ENCODE assay signal across 34 cellular contexts in the genomic region with DNA sequence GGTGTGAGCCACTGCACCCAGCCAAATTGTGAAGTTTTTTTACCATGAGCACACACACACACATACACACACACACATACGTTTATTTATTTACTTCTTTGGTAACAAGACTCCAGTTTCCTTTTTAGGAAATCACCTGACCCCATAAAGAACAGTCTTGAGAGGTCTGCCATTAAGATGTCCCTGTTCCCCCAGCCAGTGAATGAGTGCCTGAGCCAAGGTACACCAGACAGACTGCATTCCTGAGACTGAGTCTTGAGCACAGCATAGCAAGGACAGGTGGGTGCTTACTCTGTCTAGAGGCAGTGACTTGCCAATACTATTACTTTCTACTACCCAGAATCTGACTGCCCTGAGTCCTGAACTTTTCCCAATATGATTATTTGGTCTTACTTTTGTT.
A peak's percentile ranks its signal among the peaks of the same experiment; 100 is the strongest.
DNase-seq lines count a peak whose midpoint lies in the region; ATAC-seq and TF ChIP-seq lines count a peak whose summit lies in the region.
"Had no signal": no experiment of that assay in that cellular context is flagged by ENCODE, and none has a peak within 500 bp of the region (broad histone marks: within the 10 kb centered on the region; RNA-seq: fewer than 3 reads in every experiment).

No MANE protein-coding gene starts in this region.

- H3K4me3 Mint-ChIP-seq in stimulated activated memory B cell treated with anti-CD40 and anti-IgM and Interleukin-4, amounts not matched to agents 10 μg/mL and 1 μg/mL and 100 μg/mL, for 72 hours, result no peak overlapping the region
- H3K4me3 Mint-ChIP-seq: activated CD4-positive, alpha-beta memory T cell treated with anti-CD3 and anti-CD28 coated beads for 36 hours; activated T-helper 1 cell treated with anti-CD3 and anti-CD28 coated beads, Interleukin-12 subunit alpha, Interleukin-12 subunit beta, Interleukin-2, Interleukin-4 antibody, amounts not matched to agents 30 ng/mL and 10 ng/mL and 1 ng/mL, durations not matched to agents 14 hours and 24 hours and 36 hours; CD8-positive, alpha-beta memory T cell; dendritic cell treated with granulocyte-macrophage colony-stimulating factor and Interleukin-4, amounts not matched to agents 40 ng/mL and 50 ng/mL, for 4 days; endodermal cell; IgD-negative memory B cell; nephron progenitor cell had no signal

- ATAC-seq in stimulated activated memory B cell treated with anti-CD40 and anti-IgM and Interleukin-4, amounts not matched to agents 10 μg/mL and 1 μg/mL and 100 μg/mL, for 72 hours, result peak; percentile 28
- no peak for ATAC-seq in heart left ventricle
- ATAC-seq: body of pancreas, esophagus mucosa, left cardiac atrium had no signal

- H3K4me3 ChIP-seq in LNCaP clone FGC (ENCODE audit: low read depth, low read length) (no peak overlapping the region), heart left ventricle (no peak overlapping the region)
- H3K4me3 ChIP-seq: adrenal gland, body of pancreas, GM23248, ovary, uterus had no signal

- TF ChIP-seq CTCF in LNCaP clone FGC (IDR thresholded peaks at IDR 0.05; ENCODE audit: control insufficient read depth, extremely low read depth, insufficient read depth) (no peak), heart left ventricle (IDR thresholded peaks at IDR 0.05) (no peak)

- H3K27ac ChIP-seq in heart left ventricle, result no peak overlapping the region
- H3K27ac ChIP-seq: adrenal gland, body of pancreas, GM23248, ovary, uterus had no signal

- no peaks in the 10 kb centered on the region for H3K4me1 ChIP-seq in heart left ventricle
- H3K4me1 ChIP-seq: adrenal gland, body of pancreas, uterus had no signal

- peaks cover 0 to 4% (median 0%) of the 10 kb centered on the region in 9 donors for H3K27me3 ChIP-seq in heart left ventricle
- H3K27me3 ChIP-seq: adrenal gland, body of pancreas, ovary, uterus had no signal

- no peak overlapping the region for H3K27ac Mint-ChIP-seq in stimulated activated memory B cell treated with anti-CD40 and anti-IgM and Interleukin-4, amounts not matched to agents 10 μg/mL and 1 μg/mL and 100 μg/mL, for 72 hours
- H3K27ac Mint-ChIP-seq: activated CD4-positive, alpha-beta memory T cell treated with anti-CD3 and anti-CD28 coated beads for 36 hours; activated T-helper 1 cell treated with anti-CD3 and anti-CD28 coated beads, Interleukin-12 subunit alpha, Interleukin-12 subunit beta, Interleukin-2, Interleukin-4 antibody, amounts not matched to agents 30 ng/mL and 10 ng/mL and 1 ng/mL, durations not matched to agents 14 hours and 24 hours and 36 hours; CD8-positive, alpha-beta memory T cell; dendritic cell treated with granulocyte-macrophage colony-stimulating factor and Interleukin-4, amounts not matched to agents 40 ng/mL and 50 ng/mL, for 4 days; endodermal cell; IgD-negative memory B cell; nephron progenitor cell had no signal

- DNase-seq in DMS79 treated with DMSO at 0.1 percent for 48 hours (lab: John Stamatoyannopoulos, UW) (peak; percentile 23), LNCaP clone FGC (ENCODE audit: low read depth) (peak; percentile 63), iPS-NIHi11 (ENCODE audit: low spot score) (peak; percentile 57), 8988T (no peak), heart left ventricle (no peak), NCI-H146 (lab: John Stamatoyannopoulos, UW) (no peak)
- DNase-seq: activated CD4-positive, alpha-beta memory T cell treated with anti-CD3 and anti-CD28 coated beads for 36 hours; activated CD4-positive, alpha-beta T cell treated with anti-CD3 and anti-CD28 coated beads for 1 hour; activated CD8-positive, alpha-beta memory T cell treated with anti-CD3 and anti-CD28 coated beads, Interleukin-2, amount 50 U/mL, for 4 hours; activated naive CD4-positive, alpha-beta T cell treated with Interleukin-2 at 50 U/mL for 16 hours; adrenal gland; body of pancreas; CD8-positive, alpha-beta memory T cell; endodermal cell; GM23248; head of caudate nucleus; left cardiac atrium; NCI-H1092; NCI-H1930; NCI-H526; nephron progenitor cell; OCI-M1; ovary; retina; SK-N-SH; small intestine; stimulated activated naive CD4-positive, alpha-beta T cell; T-helper 2 cell; uterus had no signal

- no peaks in the 10 kb centered on the region for H3K36me3 ChIP-seq in heart left ventricle
- H3K36me3 ChIP-seq: adrenal gland, ovary, uterus had no signal

- H3K27me3 Mint-ChIP-seq in stimulated activated memory B cell treated with anti-CD40 and anti-IgM and Interleukin-4, amounts not matched to agents 10 μg/mL and 1 μg/mL and 100 μg/mL, for 72 hours, result no peaks in the 10 kb centered on the region
- H3K27me3 Mint-ChIP-seq: dendritic cell treated with granulocyte-macrophage colony-stimulating factor and Interleukin-4, amounts not matched to agents 40 ng/mL and 50 ng/mL, for 4 days had no signal

- no peaks in the 10 kb centered on the region for H3K4me1 Mint-ChIP-seq in stimulated activated memory B cell treated with anti-CD40 and anti-IgM and Interleukin-4, amounts not matched to agents 10 μg/mL and 1 μg/mL and 100 μg/mL, for 72 hours
- H3K4me1 Mint-ChIP-seq: CD8-positive, alpha-beta memory T cell; endodermal cell had no signal

- H3K36me3 Mint-ChIP-seq in stimulated activated memory B cell treated with anti-CD40 and anti-IgM and Interleukin-4, amounts not matched to agents 10 μg/mL and 1 μg/mL and 100 μg/mL, for 72 hours, result no peaks in the 10 kb centered on the region
- H3K36me3 Mint-ChIP-seq: activated CD4-positive, alpha-beta memory T cell treated with anti-CD3 and anti-CD28 coated beads for 36 hours; CD8-positive, alpha-beta memory T cell; IgD-negative memory B cell had no signal

- 39 to 72% (median 53%) methylated on average over 1 of the region's 1 CpG for WGBS in heart left ventricle, 4 donors

- intact Hi-C loops in heart left ventricle (cut with DNase I), result no loop called here

- no peaks in the 10 kb centered on the region for H3K9me3 Mint-ChIP-seq in stimulated activated memory B cell treated with anti-CD40 and anti-IgM and Interleukin-4, amounts not matched to agents 10 μg/mL and 1 μg/mL and 100 μg/mL, for 72 hours
- H3K9me3 Mint-ChIP-seq: activated CD4-positive, alpha-beta memory T cell treated with anti-CD3 and anti-CD28 coated beads for 36 hours; activated T-helper 1 cell treated with anti-CD3 and anti-CD28 coated beads, Interleukin-12 subunit alpha, Interleukin-12 subunit beta, Interleukin-2, Interleukin-4 antibody, amounts not matched to agents 30 ng/mL and 10 ng/mL and 1 ng/mL, durations not matched to agents 14 hours and 24 hours and 36 hours; dendritic cell treated with granulocyte-macrophage colony-stimulating factor and Interleukin-4, amounts not matched to agents 40 ng/mL and 50 ng/mL, for 4 days; endodermal cell; nephron progenitor cell had no signal

- no peak for TF ChIP-seq POLR2A in heart left ventricle (IDR thresholded peaks at IDR 0.05)

- H3K9me3 ChIP-seq in heart left ventricle, result no peaks in the 10 kb centered on the region
- H3K9me3 ChIP-seq: adrenal gland, body of pancreas, ovary, SK-N-SH, uterus had no signal

Comparison
In these comparisons a context has a peak if more than half of its experiments do, and no peak if none do; other contexts are left out.
1. DNase-seq: peak in DMS79 treated with DMSO at 0.1 percent for 48 hours (single experiment), LNCaP clone FGC (single experiment) and iPS-NIHi11 (single experiment); none in 8988T (single experiment), heart left ventricle (0 of 5) and NCI-H146 (single experiment).